In genomic region chr21:45887121-45887611, GRCh38 we compare ENCODE assay signal across 9 cellular contexts.
DNase-seq lines count a peak whose midpoint lies in the region; ATAC-seq and TF ChIP-seq lines count a peak whose summit lies in the region.
"Had no signal": no experiment of that assay in that cellular context is flagged by ENCODE, and none has a peak within 500 bp of the region (broad histone marks: within the 10 kb centered on the region; RNA-seq: fewer than 3 reads in every experiment).

No MANE protein-coding gene starts in this region.

- H3K9me3 Mint-ChIP-seq in activated CD4-positive, alpha-beta T cell treated with anti-CD3 and anti-CD28 coated beads for 36 hours (ENCODE audit: low read depth): no peaks in the 10 kb centered on the region
- peaks cover 3% of the 10 kb centered on the region for H3K9me3 Mint-ChIP-seq in activated CD4-positive, alpha-beta memory T cell treated with anti-CD3 and anti-CD28 coated beads, Interleukin-2, amount 10 ng/mL, durations not matched to agents 7 days and 5 days
- H3K9me3 Mint-ChIP-seq in glutamatergic neuron (ENCODE audit: unreplicated experiment): peaks cover 8% of the 10 kb centered on the region

- H3K36me3 Mint-ChIP-seq in activated CD4-positive, alpha-beta T cell treated with anti-CD3 and anti-CD28 coated beads for 36 hours (ENCODE audit: low read depth): peaks cover 2% of the 10 kb centered on the region
- H3K36me3 Mint-ChIP-seq in activated CD4-positive, alpha-beta memory T cell treated with anti-CD3 and anti-CD28 coated beads, Interleukin-2, amount 10 ng/mL, durations not matched to agents 7 days and 5 days (ENCODE audit: low read depth): peaks cover 6% of the 10 kb centered on the region
- no peaks in the 10 kb centered on the region for H3K36me3 Mint-ChIP-seq in glutamatergic neuron (ENCODE audit: unreplicated experiment)

- H3K4me1 Mint-ChIP-seq in activated CD4-positive, alpha-beta T cell treated with anti-CD3 and anti-CD28 coated beads for 36 hours: peaks cover 86% of the 10 kb centered on the region
- peaks cover 63% of the 10 kb centered on the region for H3K4me1 Mint-ChIP-seq in activated CD4-positive, alpha-beta memory T cell treated with anti-CD3 and anti-CD28 coated beads, Interleukin-2, amount 10 ng/mL, durations not matched to agents 7 days and 5 days
- H3K4me1 Mint-ChIP-seq in glutamatergic neuron (ENCODE audit: low read depth, unreplicated experiment): peaks cover 38% of the 10 kb centered on the region

- no peak for TF ChIP-seq CTCF in glutamatergic neuron (IDR thresholded peaks at IDR 0.05; ENCODE audit: partially characterized antibody, unreplicated experiment)

- DNase-seq in activated CD4-positive, alpha-beta T cell treated with anti-CD3 and anti-CD28 coated beads for 36 hours: no peak
- no peak for DNase-seq in activated CD4-positive, alpha-beta T cell treated with anti-CD3 and anti-CD28 coated beads for 1 hour
- no peak for DNase-seq in activated CD4-positive, alpha-beta memory T cell treated with anti-CD3 and anti-CD28 coated beads, Interleukin-2, amount 10 ng/mL, durations not matched to agents 7 days and 5 days
- DNase-seq in glutamatergic neuron: no peak
- peak; percentile 22 for DNase-seq in skeletal muscle cell (ENCODE audit: low read depth)
- DNase-seq in NCI-H2029 (lab: John Stamatoyannopoulos, UW): no peak

- CTCF ChIA-PET in activated CD4-positive, alpha-beta T cell treated with anti-CD3 and anti-CD28 coated beads for 36 hours (lab: Charles Lee): interaction anchor here (0.6 to 1.2 kb wide), 3 partner anchors 36 to 295 kb away, joined by 3 to 5 read pairs (median 4); no protein-coding TSS in a partner anchor
- CTCF ChIA-PET in activated CD4-positive, alpha-beta memory T cell treated with anti-CD3 and anti-CD28 coated beads, Interleukin-2, amount 10 ng/mL, durations not matched to agents 7 days and 5 days (lab: Charles Lee): no interaction called here

- ATAC-seq in activated CD4-positive, alpha-beta T cell treated with anti-CD3 and anti-CD28 coated beads for 36 hours: no peak
- ATAC-seq in GM21526 (IDR thresholded peaks at IDR 0.05; ENCODE audit: low FRiP score, unreplicated experiment): no peak
- no peak for ATAC-seq in HG03432 (IDR thresholded peaks at IDR 0.05; ENCODE audit: unreplicated experiment)

- H3K4me3 Mint-ChIP-seq in activated CD4-positive, alpha-beta T cell treated with anti-CD3 and anti-CD28 coated beads for 36 hours: peak overlapping the region; percentile 21
- H3K4me3 Mint-ChIP-seq in activated CD4-positive, alpha-beta memory T cell treated with anti-CD3 and anti-CD28 coated beads, Interleukin-2, amount 10 ng/mL, durations not matched to agents 7 days and 5 days: no peak overlapping the region
- H3K4me3 Mint-ChIP-seq in glutamatergic neuron (ENCODE audit: unreplicated experiment): peak overlapping the region; percentile 39

- no peak overlapping the region for H3K4me3 ChIP-seq in skeletal muscle cell (ENCODE audit: low read depth, low read length)

- intact Hi-C loops in activated CD4-positive, alpha-beta T cell treated with anti-CD3 and anti-CD28 coated beads for 36 hours (cut with DNase I, micrococcal nuclease): loop anchor here (5.0 kb wide), 3 partner anchors 35 to 245 kb away; partner anchors contain the start of gene PCBP3 (in 1 of the 2)

- H3K27ac Mint-ChIP-seq in activated CD4-positive, alpha-beta T cell treated with anti-CD3 and anti-CD28 coated beads for 36 hours: peak overlapping the region; percentile 68
- peak overlapping the region; percentile 73 for H3K27ac Mint-ChIP-seq in activated CD4-positive, alpha-beta memory T cell treated with anti-CD3 and anti-CD28 coated beads, Interleukin-2, amount 10 ng/mL, durations not matched to agents 7 days and 5 days
- no peak overlapping the region for H3K27ac Mint-ChIP-seq in glutamatergic neuron (ENCODE audit: unreplicated experiment)

- POLR2A ChIA-PET in activated CD4-positive, alpha-beta T cell treated with anti-CD3 and anti-CD28 coated beads for 36 hours (lab: Charles Lee): no interaction called here
- POLR2A ChIA-PET in activated CD4-positive, alpha-beta memory T cell treated with anti-CD3 and anti-CD28 coated beads, Interleukin-2, amount 10 ng/mL, durations not matched to agents 7 days and 5 days (lab: Charles Lee): interaction anchor here (0.6 to 1.3 kb wide), 2 partner anchors 68 to 93 kb away, joined by 3 to 4 read pairs; no protein-coding TSS in a partner anchor

- H3K27me3 Mint-ChIP-seq in activated CD4-positive, alpha-beta T cell treated with anti-CD3 and anti-CD28 coated beads for 36 hours: peaks cover 2% of the 10 kb centered on the region
- peaks cover 43% of the 10 kb centered on the region for H3K27me3 Mint-ChIP-seq in activated CD4-positive, alpha-beta memory T cell treated with anti-CD3 and anti-CD28 coated beads, Interleukin-2, amount 10 ng/mL, durations not matched to agents 7 days and 5 days
- peaks cover 1% of the 10 kb centered on the region for H3K27me3 Mint-ChIP-seq in glutamatergic neuron (ENCODE audit: unreplicated experiment)
- H3K27me3 Mint-ChIP-seq: memory B cell had no signal
